Comparison of ENCODE assay signal across 10 cellular contexts in genomic region chr1:179601093-179601492, GRCh38. TPM values are rescaled to one million over a fixed set of nuclear protein-coding genes. Genes with fewer than 3 reads are reported as not detected.
"Had no signal": no experiment of that assay in that cellular context is flagged by ENCODE, and none has a peak within 500 bp of the region (broad histone marks: within the 10 kb centered on the region; RNA-seq: fewer than 3 reads in every experiment).

No MANE protein-coding gene starts in this region.

- H3K4me3 ChIP-seq: K562 had no signal

- DNase-seq: IMR-90, KBM-7, KG1 had no signal

- H3K27ac ChIP-seq: HL-60, KMS-11 had no signal

- FAIRE-seq: HepG2, HTR-8/SVneo, K562 had no signal

- H3K4me2 ChIP-seq: KMS-11 had no signal

RNA-seq across cellular contexts. Expression of gene TDRD5, which starts 9.5 kb away (rescaled TPM):
- total RNA-seq: HepG2, HT-29, HT1080, IMR-90 had no signal

RNA-seq across cellular contexts. Expression of gene NPHS2, which starts 25.3 kb away (rescaled TPM):
- total RNA-seq: HepG2, HT-29, HT1080, IMR-90, K562 had no signal
